1 cellular context compared by ENCODE assay signal in the genomic region with DNA sequence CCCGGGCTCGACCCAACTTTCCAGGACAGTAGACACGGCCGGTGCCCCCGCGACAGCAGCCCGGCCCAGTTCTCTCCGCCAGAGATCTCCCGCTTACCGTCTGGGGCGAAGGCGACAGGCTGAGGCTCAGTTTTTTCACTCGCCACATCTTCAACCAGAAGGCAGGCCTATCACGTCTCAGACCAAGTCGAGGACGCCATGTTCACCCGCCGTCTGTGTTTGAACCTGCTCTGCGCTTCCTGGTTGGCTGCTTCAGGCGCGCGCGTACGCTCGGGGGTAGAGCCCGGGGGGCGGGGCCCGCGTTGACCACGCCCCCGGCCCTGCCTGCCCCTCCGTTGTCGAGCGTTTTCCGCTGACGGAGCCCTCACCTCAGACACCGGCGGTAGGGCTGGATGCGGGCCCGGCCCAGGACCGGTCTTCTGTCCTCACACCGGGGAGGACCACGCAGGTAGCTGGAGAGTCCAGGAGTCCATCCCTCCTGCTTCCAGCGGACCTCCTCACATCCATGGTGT.
TF ChIP-seq lines count a peak whose summit lies in the region.

A gene with protein sequence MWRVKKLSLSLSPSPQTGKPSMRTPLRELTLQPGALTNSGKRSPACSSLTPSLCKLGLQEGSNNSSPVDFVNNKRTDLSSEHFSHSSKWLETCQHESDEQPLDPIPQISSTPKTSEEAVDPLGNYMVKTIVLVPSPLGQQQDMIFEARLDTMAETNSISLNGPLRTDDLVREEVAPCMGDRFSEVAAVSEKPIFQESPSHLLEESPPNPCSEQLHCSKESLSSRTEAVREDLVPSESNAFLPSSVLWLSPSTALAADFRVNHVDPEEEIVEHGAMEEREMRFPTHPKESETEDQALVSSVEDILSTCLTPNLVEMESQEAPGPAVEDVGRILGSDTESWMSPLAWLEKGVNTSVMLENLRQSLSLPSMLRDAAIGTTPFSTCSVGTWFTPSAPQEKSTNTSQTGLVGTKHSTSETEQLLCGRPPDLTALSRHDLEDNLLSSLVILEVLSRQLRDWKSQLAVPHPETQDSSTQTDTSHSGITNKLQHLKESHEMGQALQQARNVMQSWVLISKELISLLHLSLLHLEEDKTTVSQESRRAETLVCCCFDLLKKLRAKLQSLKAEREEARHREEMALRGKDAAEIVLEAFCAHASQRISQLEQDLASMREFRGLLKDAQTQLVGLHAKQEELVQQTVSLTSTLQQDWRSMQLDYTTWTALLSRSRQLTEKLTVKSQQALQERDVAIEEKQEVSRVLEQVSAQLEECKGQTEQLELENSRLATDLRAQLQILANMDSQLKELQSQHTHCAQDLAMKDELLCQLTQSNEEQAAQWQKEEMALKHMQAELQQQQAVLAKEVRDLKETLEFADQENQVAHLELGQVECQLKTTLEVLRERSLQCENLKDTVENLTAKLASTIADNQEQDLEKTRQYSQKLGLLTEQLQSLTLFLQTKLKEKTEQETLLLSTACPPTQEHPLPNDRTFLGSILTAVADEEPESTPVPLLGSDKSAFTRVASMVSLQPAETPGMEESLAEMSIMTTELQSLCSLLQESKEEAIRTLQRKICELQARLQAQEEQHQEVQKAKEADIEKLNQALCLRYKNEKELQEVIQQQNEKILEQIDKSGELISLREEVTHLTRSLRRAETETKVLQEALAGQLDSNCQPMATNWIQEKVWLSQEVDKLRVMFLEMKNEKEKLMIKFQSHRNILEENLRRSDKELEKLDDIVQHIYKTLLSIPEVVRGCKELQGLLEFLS (minus strand): TSS at position 227 of the 512 bp plus-strand sequence. CDS start 79 bp downstream, at position 148.

TF ChIP-seq in K562, 482 proteins besides CTCF, POLR2A, EP300 and RAD21 (continued from another document and continues in another):
- TF ChIP-seq ZNF282 (CRISPR knock-in tag; IDR thresholded peaks at IDR 0.05) (no peak), ASH1L (IDR thresholded peaks at IDR 0.05; ENCODE audit: borderline replicate concordance, low read depth, partially characterized antibody) (no peak), SIN3A (IDR thresholded peaks at IDR 0.05; ENCODE audit: borderline replicate concordance in 2 of 2, control insufficient read depth in 1 of 2, low read depth in 2 of 2, low read length in 2 of 2) (peak; percentile 53 to 94; a peak in 2 of 4 replicates), STAT5B (CRISPR knock-in tag; IDR thresholded peaks at IDR 0.05) (no peak), NCOA4 (IDR thresholded peaks at IDR 0.05; ENCODE audit: partially characterized antibody) (no peak), ETV1 (tag; conservative IDR thresholded peaks at IDR 0.05; ENCODE audit: low read depth) (peak; percentile 35; the same call in 1 of the 2 replicates), ZNF41 (CRISPR knock-in tag; conservative IDR thresholded peaks at IDR 0.05) (0 out of 2 replicates have a peak, but pooled peaks have one; percentile 17), FOXA1 (IDR thresholded peaks at IDR 0.05; ENCODE audit: borderline replicate concordance) (no peak), TAF9B (IDR thresholded peaks at IDR 0.05; ENCODE audit: partially characterized antibody) (peak; percentile 86), YY1 (IDR thresholded peaks at IDR 0.05; ENCODE audit: borderline replicate concordance in 1 of 3, control insufficient read depth in 1 of 3, extremely low read depth in 1 of 3, insufficient read depth in 3 of 3, insufficient read length in 1 of 3, insufficient replicate concordance in 2 of 3, low read depth in 1 of 3, low read length in 2 of 3) (peak; percentile 75 to 94 (median 89)), COPS2 (conservative IDR thresholded peaks at IDR 0.05) (no peak), BMI1 (IDR thresholded peaks at IDR 0.05; ENCODE audit: low read length) (no peak), ZNF699 (CRISPR knock-in tag; IDR thresholded peaks at IDR 0.05; ENCODE audit: insufficient replicate concordance) (no peak), GATAD2B (IDR thresholded peaks at IDR 0.05; ENCODE audit: borderline replicate concordance) (peak; percentile 32; the same call in 1 of the 2 replicates), TRIM28 (IDR thresholded peaks at IDR 0.05) (no peak), RB1 (IDR thresholded peaks at IDR 0.05; ENCODE audit: low read depth) (peak; percentile 85), CBX3 (IDR thresholded peaks at IDR 0.05; ENCODE audit: borderline replicate concordance in 1 of 2, low read length in 2 of 2) (no peak), RBBP5 (IDR thresholded peaks at IDR 0.05; ENCODE audit: borderline replicate concordance, insufficient read depth, low read length, poor library complexity, severe bottlenecking) (peak; percentile 74), SP1 (CRISPR knock-in tag; IDR thresholded peaks at IDR 0.05) (peak; percentile 82), SLC30A9 (CRISPR knock-in tag; IDR thresholded peaks at IDR 0.05) (no peak), TARDBP (IDR thresholded peaks at IDR 0.05) (peak; percentile 85), KDM4B (IDR thresholded peaks at IDR 0.05; ENCODE audit: borderline replicate concordance in 2 of 2, low read depth in 1 of 2) (0 out of 4 replicates have a peak, but pooled peaks of 1 of the 2 experiments have one; percentile 58), GTF2E2 (tag; IDR thresholded peaks at IDR 0.05) (peak; percentile 82; the same call in 1 of the 2 replicates), EGR1 (conservative IDR thresholded peaks at IDR 0.05) (peak; percentile 60), EP400 (IDR thresholded peaks at IDR 0.05) (peak; percentile 96), SRF (CRISPR knock-in tag; IDR thresholded peaks at IDR 0.05) (peak; percentile 8 to 62; a peak in 1 of 4 replicates), CCNT2 (IDR thresholded peaks at IDR 0.05; ENCODE audit: borderline replicate concordance, extremely low read depth, insufficient read length, low read depth, low read length) (peak; percentile 88), ZNF24 (IDR thresholded peaks at IDR 0.05) (peak; percentile 31; the same call in 1 of the 2 replicates), OTX1 (CRISPR knock-in tag; IDR thresholded peaks at IDR 0.05) (no peak), SIN3B (IDR thresholded peaks at IDR 0.05; ENCODE audit: low read depth) (peak; percentile 86), ZC3H11A (IDR thresholded peaks at IDR 0.05; ENCODE audit: low read depth, low read length) (no peak), ATF7 (IDR thresholded peaks at IDR 0.05) (peak; percentile 77; the same call in 1 of the 2 replicates), ZNF133 (CRISPR knock-in tag; IDR thresholded peaks at IDR 0.05) (no peak), KDM5B (IDR thresholded peaks at IDR 0.05; ENCODE audit: insufficient replicate concordance, low read depth, low read length) (peak; percentile 97), HNRNPLL (IDR thresholded peaks at IDR 0.05; ENCODE audit: low read depth, low read length, poor library complexity, severe bottlenecking) (peak; percentile 82), BCOR (IDR thresholded peaks at IDR 0.05) (no peak), TCF7 (IDR thresholded peaks at IDR 0.05; ENCODE audit: borderline replicate concordance) (peak; percentile 21; the same call in 1 of the 2 replicates), MTA3 (IDR thresholded peaks at IDR 0.05; ENCODE audit: borderline replicate concordance) (peak; percentile 45; the same call in 1 of the 2 replicates), ZNF140 (CRISPR knock-in tag; IDR thresholded peaks at IDR 0.05) (no peak)
- TF ChIP-seq, protein P1, sequence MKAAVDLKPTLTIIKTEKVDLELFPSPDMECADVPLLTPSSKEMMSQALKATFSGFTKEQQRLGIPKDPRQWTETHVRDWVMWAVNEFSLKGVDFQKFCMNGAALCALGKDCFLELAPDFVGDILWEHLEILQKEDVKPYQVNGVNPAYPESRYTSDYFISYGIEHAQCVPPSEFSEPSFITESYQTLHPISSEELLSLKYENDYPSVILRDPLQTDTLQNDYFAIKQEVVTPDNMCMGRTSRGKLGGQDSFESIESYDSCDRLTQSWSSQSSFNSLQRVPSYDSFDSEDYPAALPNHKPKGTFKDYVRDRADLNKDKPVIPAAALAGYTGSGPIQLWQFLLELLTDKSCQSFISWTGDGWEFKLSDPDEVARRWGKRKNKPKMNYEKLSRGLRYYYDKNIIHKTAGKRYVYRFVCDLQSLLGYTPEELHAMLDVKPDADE (conservative IDR thresholded peaks at IDR 0.05; ENCODE audit: control insufficient read depth, low read depth, low read length): peak; percentile 66; the same call in 1 of the 2 replicates
- TF ChIP-seq, protein P2, sequence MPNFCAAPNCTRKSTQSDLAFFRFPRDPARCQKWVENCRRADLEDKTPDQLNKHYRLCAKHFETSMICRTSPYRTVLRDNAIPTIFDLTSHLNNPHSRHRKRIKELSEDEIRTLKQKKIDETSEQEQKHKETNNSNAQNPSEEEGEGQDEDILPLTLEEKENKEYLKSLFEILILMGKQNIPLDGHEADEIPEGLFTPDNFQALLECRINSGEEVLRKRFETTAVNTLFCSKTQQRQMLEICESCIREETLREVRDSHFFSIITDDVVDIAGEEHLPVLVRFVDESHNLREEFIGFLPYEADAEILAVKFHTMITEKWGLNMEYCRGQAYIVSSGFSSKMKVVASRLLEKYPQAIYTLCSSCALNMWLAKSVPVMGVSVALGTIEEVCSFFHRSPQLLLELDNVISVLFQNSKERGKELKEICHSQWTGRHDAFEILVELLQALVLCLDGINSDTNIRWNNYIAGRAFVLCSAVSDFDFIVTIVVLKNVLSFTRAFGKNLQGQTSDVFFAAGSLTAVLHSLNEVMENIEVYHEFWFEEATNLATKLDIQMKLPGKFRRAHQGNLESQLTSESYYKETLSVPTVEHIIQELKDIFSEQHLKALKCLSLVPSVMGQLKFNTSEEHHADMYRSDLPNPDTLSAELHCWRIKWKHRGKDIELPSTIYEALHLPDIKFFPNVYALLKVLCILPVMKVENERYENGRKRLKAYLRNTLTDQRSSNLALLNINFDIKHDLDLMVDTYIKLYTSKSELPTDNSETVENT (CRISPR knock-in tag; IDR thresholded peaks at IDR 0.05): peak; percentile 90
- TF ChIP-seq, protein P3, sequence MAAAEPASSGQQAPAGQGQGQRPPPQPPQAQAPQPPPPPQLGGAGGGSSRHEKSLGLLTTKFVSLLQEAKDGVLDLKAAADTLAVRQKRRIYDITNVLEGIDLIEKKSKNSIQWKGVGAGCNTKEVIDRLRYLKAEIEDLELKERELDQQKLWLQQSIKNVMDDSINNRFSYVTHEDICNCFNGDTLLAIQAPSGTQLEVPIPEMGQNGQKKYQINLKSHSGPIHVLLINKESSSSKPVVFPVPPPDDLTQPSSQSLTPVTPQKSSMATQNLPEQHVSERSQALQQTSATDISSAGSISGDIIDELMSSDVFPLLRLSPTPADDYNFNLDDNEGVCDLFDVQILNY (CRISPR knock-in tag; IDR thresholded peaks at IDR 0.05): no peak
- TF ChIP-seq, protein P4, sequence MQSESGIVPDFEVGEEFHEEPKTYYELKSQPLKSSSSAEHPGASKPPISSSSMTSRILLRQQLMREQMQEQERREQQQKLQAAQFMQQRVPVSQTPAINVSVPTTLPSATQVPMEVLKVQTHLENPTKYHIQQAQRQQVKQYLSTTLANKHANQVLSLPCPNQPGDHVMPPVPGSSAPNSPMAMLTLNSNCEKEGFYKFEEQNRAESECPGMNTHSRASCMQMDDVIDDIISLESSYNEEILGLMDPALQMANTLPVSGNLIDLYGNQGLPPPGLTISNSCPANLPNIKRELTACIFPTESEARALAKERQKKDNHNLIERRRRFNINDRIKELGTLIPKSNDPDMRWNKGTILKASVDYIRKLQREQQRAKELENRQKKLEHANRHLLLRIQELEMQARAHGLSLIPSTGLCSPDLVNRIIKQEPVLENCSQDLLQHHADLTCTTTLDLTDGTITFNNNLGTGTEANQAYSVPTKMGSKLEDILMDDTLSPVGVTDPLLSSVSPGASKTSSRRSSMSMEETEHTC (IDR thresholded peaks at IDR 0.05): 0 out of 2 replicates have a peak, but pooled peaks have one; percentile 24
- TF ChIP-seq, protein P5, sequence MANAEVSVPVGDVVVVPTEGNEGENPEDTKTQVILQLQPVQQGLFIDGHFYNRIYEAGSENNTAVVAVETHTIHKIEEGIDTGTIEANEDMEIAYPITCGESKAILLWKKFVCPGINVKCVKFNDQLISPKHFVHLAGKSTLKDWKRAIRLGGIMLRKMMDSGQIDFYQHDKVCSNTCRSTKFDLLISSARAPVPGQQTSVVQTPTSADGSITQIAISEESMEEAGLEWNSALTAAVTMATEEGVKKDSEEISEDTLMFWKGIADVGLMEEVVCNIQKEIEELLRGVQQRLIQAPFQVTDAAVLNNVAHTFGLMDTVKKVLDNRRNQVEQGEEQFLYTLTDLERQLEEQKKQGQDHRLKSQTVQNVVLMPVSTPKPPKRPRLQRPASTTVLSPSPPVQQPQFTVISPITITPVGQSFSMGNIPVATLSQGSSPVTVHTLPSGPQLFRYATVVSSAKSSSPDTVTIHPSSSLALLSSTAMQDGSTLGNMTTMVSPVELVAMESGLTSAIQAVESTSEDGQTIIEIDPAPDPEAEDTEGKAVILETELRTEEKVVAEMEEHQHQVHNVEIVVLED (CRISPR knock-in tag; IDR thresholded peaks at IDR 0.05): peak; percentile 92
- TF ChIP-seq, protein P6, sequence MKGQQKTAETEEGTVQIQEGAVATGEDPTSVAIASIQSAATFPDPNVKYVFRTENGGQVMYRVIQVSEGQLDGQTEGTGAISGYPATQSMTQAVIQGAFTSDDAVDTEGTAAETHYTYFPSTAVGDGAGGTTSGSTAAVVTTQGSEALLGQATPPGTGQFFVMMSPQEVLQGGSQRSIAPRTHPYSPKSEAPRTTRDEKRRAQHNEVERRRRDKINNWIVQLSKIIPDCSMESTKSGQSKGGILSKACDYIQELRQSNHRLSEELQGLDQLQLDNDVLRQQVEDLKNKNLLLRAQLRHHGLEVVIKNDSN (CRISPR knock-in tag; IDR thresholded peaks at IDR 0.05): no peak
- TF ChIP-seq, protein P7, sequence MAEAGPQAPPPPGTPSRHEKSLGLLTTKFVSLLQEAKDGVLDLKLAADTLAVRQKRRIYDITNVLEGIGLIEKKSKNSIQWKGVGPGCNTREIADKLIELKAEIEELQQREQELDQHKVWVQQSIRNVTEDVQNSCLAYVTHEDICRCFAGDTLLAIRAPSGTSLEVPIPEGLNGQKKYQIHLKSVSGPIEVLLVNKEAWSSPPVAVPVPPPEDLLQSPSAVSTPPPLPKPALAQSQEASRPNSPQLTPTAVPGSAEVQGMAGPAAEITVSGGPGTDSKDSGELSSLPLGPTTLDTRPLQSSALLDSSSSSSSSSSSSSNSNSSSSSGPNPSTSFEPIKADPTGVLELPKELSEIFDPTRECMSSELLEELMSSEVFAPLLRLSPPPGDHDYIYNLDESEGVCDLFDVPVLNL (CRISPR knock-in tag; IDR thresholded peaks at IDR 0.05; ENCODE audit: low read depth): peak; percentile 99
